ENCODE assay signal across 2 cellular contexts in genomic region chr11:7522106-7522505, GRCh38.
TF ChIP-seq lines count a peak whose summit lies in the region.

No MANE protein-coding gene starts in this region.

TF ChIP-seq in liver, 16 proteins besides CTCF, POLR2A, EP300 and RAD21:
- TF ChIP-seq ZBTB33 (IDR thresholded peaks at IDR 0.05) (no peak), ATF3 (IDR thresholded peaks at IDR 0.05) (no peak), EGR1 (IDR thresholded peaks at IDR 0.05; ENCODE audit: low read depth in 2 of 2) (no peak), JUND (IDR thresholded peaks at IDR 0.05) (no peak)

TF ChIP-seq in HepG2, 621 proteins besides CTCF, POLR2A, EP300 and RAD21 (continued from another document):
- TF ChIP-seq ZNF20 (CRISPR knock-in tag; IDR thresholded peaks at IDR 0.05) (no peak), IKZF4 (CRISPR knock-in tag; IDR thresholded peaks at IDR 0.05; ENCODE audit: borderline replicate concordance, low read depth, not compliant biosample characterization) (no peak), HDAC2 (CRISPR knock-in tag; IDR thresholded peaks at IDR 0.05) (no peak), CBX2 (IDR thresholded peaks at IDR 0.05; ENCODE audit: low read depth, low read length) (no peak), CBX2 (CRISPR knock-in tag; IDR thresholded peaks at IDR 0.05; ENCODE audit: low read depth) (no peak), REPIN1 (CRISPR knock-in tag; IDR thresholded peaks at IDR 0.05; ENCODE audit: borderline replicate concordance, low read depth) (no peak), SETDB1 (CRISPR knock-in tag; IDR thresholded peaks at IDR 0.05; ENCODE audit: borderline replicate concordance) (no peak), TGIF2 (CRISPR knock-in tag; IDR thresholded peaks at IDR 0.05) (no peak), HOXA5 (CRISPR knock-in tag; IDR thresholded peaks at IDR 0.05) (no peak), PREB (CRISPR knock-in tag; IDR thresholded peaks at IDR 0.05) (no peak), FOXA3 (CRISPR knock-in tag; IDR thresholded peaks at IDR 0.05) (no peak), ZFP36L1 (CRISPR knock-in tag; IDR thresholded peaks at IDR 0.05) (no peak)
- TF ChIP-seq, protein P1, sequence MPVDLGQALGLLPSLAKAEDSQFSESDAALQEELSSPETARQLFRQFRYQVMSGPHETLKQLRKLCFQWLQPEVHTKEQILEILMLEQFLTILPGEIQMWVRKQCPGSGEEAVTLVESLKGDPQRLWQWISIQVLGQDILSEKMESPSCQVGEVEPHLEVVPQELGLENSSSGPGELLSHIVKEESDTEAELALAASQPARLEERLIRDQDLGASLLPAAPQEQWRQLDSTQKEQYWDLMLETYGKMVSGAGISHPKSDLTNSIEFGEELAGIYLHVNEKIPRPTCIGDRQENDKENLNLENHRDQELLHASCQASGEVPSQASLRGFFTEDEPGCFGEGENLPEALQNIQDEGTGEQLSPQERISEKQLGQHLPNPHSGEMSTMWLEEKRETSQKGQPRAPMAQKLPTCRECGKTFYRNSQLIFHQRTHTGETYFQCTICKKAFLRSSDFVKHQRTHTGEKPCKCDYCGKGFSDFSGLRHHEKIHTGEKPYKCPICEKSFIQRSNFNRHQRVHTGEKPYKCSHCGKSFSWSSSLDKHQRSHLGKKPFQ (CRISPR knock-in tag; IDR thresholded peaks at IDR 0.05; ENCODE audit: insufficient replicate concordance): no peak
TF ChIP-seq in HepG2: peak in this region for 0.
